Comparison of ENCODE assay signal across 18 cellular contexts in the genomic region with DNA sequence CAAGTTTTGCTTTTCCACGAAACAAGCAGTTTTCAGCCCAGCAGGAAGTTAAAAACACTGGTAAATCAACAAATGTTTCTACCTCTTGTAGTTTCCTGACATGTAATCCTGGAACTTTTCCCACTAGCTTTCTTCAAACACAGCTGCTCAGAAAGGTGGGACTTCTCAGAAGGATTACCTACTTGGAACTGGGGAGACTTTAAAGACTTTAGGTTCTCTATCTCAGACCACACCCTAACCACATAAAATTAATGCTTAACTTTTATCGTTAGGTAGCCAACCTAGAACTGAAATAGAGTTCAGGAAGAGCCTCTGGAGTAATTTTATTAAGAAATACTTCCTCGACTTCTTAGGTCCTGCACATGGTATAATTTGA. TPM values are rescaled to one million over a fixed set of nuclear protein-coding genes. Genes with fewer than 3 reads are reported as not detected.
DNase-seq lines count a peak whose midpoint lies in the region; ATAC-seq, FAIRE-seq and TF ChIP-seq lines count a peak whose summit lies in the region.
"Had no signal": no experiment of that assay in that cellular context is flagged by ENCODE, and none has a peak within 500 bp of the region (broad histone marks: within the 10 kb centered on the region; RNA-seq: fewer than 3 reads in every experiment).

A gene (minus strand): TSS at position 190 of the 376 bp plus-strand sequence. CDS start 206 bp downstream, outside the sequence.

- H3K27ac ChIP-seq in CD4-positive, CD25-positive, alpha-beta regulatory T cell (ENCODE audit: insufficient read depth, low read length, poor library complexity, severe bottlenecking) = no peak within 1 kb of the TSS
- peak within 1 kb of the TSS; percentile 61 for H3K27ac ChIP-seq in brain microvascular endothelial cell
- H3K27ac ChIP-seq: cardiac muscle cell, testis had no signal

- peak within 1 kb of the TSS; percentile 13 to 82 (median 62) for H3K27ac Mint-ChIP-seq in CD4-positive, CD25-positive, alpha-beta regulatory T cell
- H3K27ac Mint-ChIP-seq: activated CD4-positive, alpha-beta T cell treated with anti-CD3 and anti-CD28 coated beads for 36 hours had no signal

- peaks cover 10% of the 10 kb centered on the region for H3K4me1 ChIP-seq in CD4-positive, CD25-positive, alpha-beta regulatory T cell (ENCODE audit: control insufficient read depth, insufficient read depth, low read length, poor library complexity, severe bottlenecking)
- peaks cover 22% of the 10 kb centered on the region for H3K4me1 ChIP-seq in mucosa of descending colon (ENCODE audit: low read depth)
- H3K4me1 ChIP-seq: testis had no signal

- no peaks in the 10 kb centered on the region for H3K27me3 Mint-ChIP-seq in CD4-positive, CD25-positive, alpha-beta regulatory T cell
- H3K27me3 Mint-ChIP-seq: activated CD4-positive, alpha-beta T cell treated with anti-CD3 and anti-CD28 coated beads for 36 hours had no signal

- ATAC-seq in CD4-positive, CD25-positive, alpha-beta regulatory T cell (ENCODE audit: low read depth in 2 of 2) = no peak
- peak; percentile 91 for ATAC-seq in mucosa of descending colon
- no peak for ATAC-seq in activated CD4-positive, CD25-positive, alpha-beta regulatory T cell treated with anti-CD3 and anti-CD28 coated beads, Interleukin-2, amount 50 U/mL, for 24 hours
- ATAC-seq in GM18519 (IDR thresholded peaks at IDR 0.05; ENCODE audit: low FRiP score, unreplicated experiment) = no peak
- ATAC-seq: activated CD4-positive, alpha-beta T cell treated with anti-CD3 and anti-CD28 coated beads for 36 hours; HepG2; Right ventricle myocardium inferior had no signal

- peak in 1 of 3 donors; percentile 32 for DNase-seq in CD4-positive, CD25-positive, alpha-beta regulatory T cell
- DNase-seq in GM19239 (ENCODE audit: insufficient read length, low spot score) = no peak
- DNase-seq in brain microvascular endothelial cell = no peak
- DNase-seq in mucosa of descending colon = peak in 1 of 3 donors; percentile 55
- DNase-seq in ureter (ENCODE audit: low spot score) = no peak
- DNase-seq in DMS79 (lab: John Stamatoyannopoulos, UW) = no peak
- DNase-seq: activated CD4-positive, alpha-beta T cell treated with anti-CD3 and anti-CD28 coated beads for 36 hours; effector memory CD4-positive, alpha-beta T cell; hippocampal formation; NCI-H146; NCI-H2227 treated with DMSO at 0.1 percent for 48 hours; NK-92 treated with Interleukin-12 subunit alpha and Interleukin-12 subunit beta, amount 100 ng/mL, for 24 hours; testis had no signal

- no peak for TF ChIP-seq CTCF in brain microvascular endothelial cell (IDR thresholded peaks at IDR 0.05; ENCODE audit: low read depth, low read length, missing control alignments)
- TF ChIP-seq CTCF in mucosa of descending colon (IDR thresholded peaks at IDR 0.05) = no peak

- H3K36me3 Mint-ChIP-seq in CD4-positive, CD25-positive, alpha-beta regulatory T cell = peaks cover 22% of the 10 kb centered on the region

- FAIRE-seq in GM19239 (lab: Jason Lieb, UNC) = peak; percentile 4
- FAIRE-seq: HepG2 had no signal

- H3K27me3 ChIP-seq in CD4-positive, CD25-positive, alpha-beta regulatory T cell (ENCODE audit: control insufficient read depth, insufficient read depth, low read length) = no peaks in the 10 kb centered on the region
- H3K27me3 ChIP-seq in brain microvascular endothelial cell (replicated peaks) = no peaks in the 10 kb centered on the region
- H3K27me3 ChIP-seq: cardiac muscle cell, testis had no signal

- in situ Hi-C loops in brain microvascular endothelial cell (cut with HindIII; ENCODE audit: low pct_ligation_motif_present, low sequenced_read_pairs) = no loop called here

- H3K9me3 ChIP-seq in CD4-positive, CD25-positive, alpha-beta regulatory T cell (ENCODE audit: control insufficient read depth in 2 of 2, low read length in 2 of 2) = no peaks in the 10 kb centered on the region
- no peaks in the 10 kb centered on the region for H3K9me3 ChIP-seq in mucosa of descending colon
- H3K9me3 ChIP-seq: testis had no signal

- no peaks in the 10 kb centered on the region for H3K36me3 ChIP-seq in CD4-positive, CD25-positive, alpha-beta regulatory T cell (ENCODE audit: control insufficient read depth, insufficient read depth, low read length)
- H3K36me3 ChIP-seq in brain microvascular endothelial cell (replicated peaks) (no peaks in the 10 kb centered on the region), mucosa of descending colon (ENCODE audit: low read depth) (peaks cover 5% of the 10 kb centered on the region)
- H3K36me3 ChIP-seq: cardiac muscle cell had no signal

- peak within 1 kb of the TSS in 2 of 4 donors; percentile 68 to 79 for H3K4me3 Mint-ChIP-seq in CD4-positive, CD25-positive, alpha-beta regulatory T cell
- H3K4me3 Mint-ChIP-seq: activated CD4-positive, alpha-beta T cell treated with anti-CD3 and anti-CD28 coated beads for 36 hours had no signal

- H3K4me3 ChIP-seq in CD4-positive, CD25-positive, alpha-beta regulatory T cell (ENCODE audit: low read depth, low read length) = peak within 1 kb of the TSS; percentile 15
- no peak within 1 kb of the TSS for H3K4me3 ChIP-seq in brain microvascular endothelial cell (ENCODE audit: low read depth, low read length)
- H3K4me3 ChIP-seq in mucosa of descending colon = peak within 1 kb of the TSS; percentile 18
- H3K4me3 ChIP-seq: cardiac muscle cell, testis had no signal

- H3K9me3 Mint-ChIP-seq in CD4-positive, CD25-positive, alpha-beta regulatory T cell = no peaks in the 10 kb centered on the region

- intact Hi-C loops in mucosa of descending colon (cut with DNase I, micrococcal nuclease) = no loop called here

- peaks cover 23 to 33% (median 24%) of the 10 kb centered on the region in 4 donors for H3K4me1 Mint-ChIP-seq in CD4-positive, CD25-positive, alpha-beta regulatory T cell

RNA-seq across cellular contexts. Expression of the gene that starts here (rescaled TPM):
- total RNA-seq in CD4-positive, CD25-positive, alpha-beta regulatory T cell = 2.2 TPM
- 1 to 10 TPM in 1 of 4 donors, under 1 TPM in 3; 0.30 to 2.1 (median 0.63) TPM for polyA plus RNA-seq in CD4-positive, CD25-positive, alpha-beta regulatory T cell
- total RNA-seq in mucosa of descending colon (100 to 1,000 TPM in 2 of 3 donors, 10 to 100 TPM in 1; 72.4 to 197 (median 153) TPM), ureter (8.0 TPM)
- total RNA-seq: Right ventricle myocardium inferior had no signal
